16 cellular contexts compared by ENCODE assay signal in genomic region chr18:49008156-49008555, GRCh38. TPM values are rescaled to one million over a fixed set of nuclear protein-coding genes. Genes with fewer than 3 reads are reported as not detected.
DNase-seq lines count a peak whose midpoint lies in the region; ATAC-seq and TF ChIP-seq lines count a peak whose summit lies in the region.
"Had no signal": no experiment of that assay in that cellular context is flagged by ENCODE, and none has a peak within 500 bp of the region (broad histone marks: within the 10 kb centered on the region; RNA-seq: fewer than 3 reads in every experiment).

No MANE protein-coding gene starts in this region.

- dilution Hi-C loops in IMR-90 (cut with HindIII; ENCODE audit: low sequenced_read_pairs, unreplicated experiment): no loop called here

- no peak overlapping the region for H2BK15ac ChIP-seq in IMR-90 (ENCODE audit: low read depth, low read length)

- TF ChIP-seq RAD21 in IMR-90 (IDR thresholded peaks at IDR 0.05; ENCODE audit: low read length): no peak

- intact Hi-C loops in Right ventricle myocardium superior (cut with DNase I): no loop called here
- intact Hi-C loops in cardiac septum (cut with DNase I): no loop called here
- intact Hi-C loops in IMR-90 (cut with micrococcal nuclease): no loop called here
- intact Hi-C loops in right cardiac atrium (cut with DNase I): no loop called here
- intact Hi-C loops in spleen (cut with DNase I; ENCODE audit: low total_unique reads): no loop called here
- intact Hi-C loops in transverse colon (cut with DNase I; ENCODE audit: low total_unique reads): no loop called here

- no peak overlapping the region for H3K4me3 ChIP-seq in IMR-90 (ENCODE audit: insufficient read depth, low read depth, low read length)
- H3K4me3 ChIP-seq in right cardiac atrium (ENCODE audit: low read length): no peak overlapping the region
- no peak overlapping the region for H3K4me3 ChIP-seq in spleen
- H3K4me3 ChIP-seq in MM.1S (ENCODE audit: low read length): no peak overlapping the region
- no peak overlapping the region for H3K4me3 ChIP-seq in transverse colon
- H3K4me3 ChIP-seq: BLaER1, HAP-1 had no signal

- no peak for ATAC-seq in Right ventricle myocardium superior (ENCODE audit: poor library complexity)
- ATAC-seq in IMR-90 (ENCODE audit: low read depth): no peak
- ATAC-seq in right cardiac atrium: no peak

- in situ Hi-C loops in IMR-90 (cut with MboI; ENCODE audit: low sequenced_read_pairs) (no loop called here), transverse colon (cut with MboI; ENCODE audit: low pct_ligation_motif_present in 1 of 4, low pct_unique_long_range_greater_than_20kb in 1 of 4, low sequenced_read_pairs in 3 of 4) (no loop called here)

- no peaks in the 10 kb centered on the region for H3K9me2 ChIP-seq in MM.1S (replicated peaks; ENCODE audit: insufficient read depth, low read length)

- no peak overlapping the region for H4K5ac ChIP-seq in IMR-90 (ENCODE audit: low read depth, low read length)

- no peaks in the 10 kb centered on the region for H3K79me1 ChIP-seq in IMR-90 (ENCODE audit: low read depth in 1 of 2, low read length in 2 of 2)

- H4K20me1 ChIP-seq in IMR-90 (ENCODE audit: insufficient read depth, low read length) (no peaks in the 10 kb centered on the region), MM.1S (ENCODE audit: insufficient read depth, low read length) (no peaks in the 10 kb centered on the region)

- no peak overlapping the region for H2AK9ac ChIP-seq in IMR-90 (replicated peaks; ENCODE audit: low read depth, low read length, poor library complexity)

- TF ChIP-seq CTCF in IMR-90 (conservative IDR thresholded peaks at IDR 0.05; ENCODE audit: low read depth, low read length) (no peak), spleen (IDR thresholded peaks at IDR 0.05 in 8 of 11, conservative IDR thresholded peaks at IDR 0.05 in 3 of 11) (no peak), MM.1S (IDR thresholded peaks at IDR 0.05; ENCODE audit: low read length) (no peak), transverse colon (IDR thresholded peaks at IDR 0.05) (no peak)

- H3K4me2 ChIP-seq in IMR-90 (ENCODE audit: low read depth, low read length) (no peak overlapping the region), MM.1S (ENCODE audit: low read depth, low read length) (no peak overlapping the region)
- H3K4me2 ChIP-seq: BLaER1 had no signal

- no peak overlapping the region for H2AFZ ChIP-seq in IMR-90 (replicated peaks; ENCODE audit: low read length, poor library complexity)
- no peak overlapping the region for H2AFZ ChIP-seq in MM.1S (ENCODE audit: low read length)

- no peak overlapping the region for H3K27ac ChIP-seq in IMR-90 (ENCODE audit: insufficient read depth, low read length)
- no peak overlapping the region for H3K27ac ChIP-seq in right cardiac atrium (ENCODE audit: low read length)
- H3K27ac ChIP-seq in spleen: no peak overlapping the region
- no peak overlapping the region for H3K27ac ChIP-seq in MM.1S (ENCODE audit: low read length)
- H3K27ac ChIP-seq in transverse colon: no peak overlapping the region
- H3K27ac ChIP-seq: BLaER1 had no signal

- no peaks in the 10 kb centered on the region for H3F3A ChIP-seq in MM.1S (ENCODE audit: insufficient read depth, low read length)

- H3K79me2 ChIP-seq in MM.1S (ENCODE audit: low read length): no peaks in the 10 kb centered on the region

- H2AK5ac ChIP-seq in IMR-90 (ENCODE audit: low read depth, low read length): 0 out of 2 replicates have a peak overlapping the region, but pooled peaks have one; percentile 46

- H3K18ac ChIP-seq in IMR-90 (ENCODE audit: low read depth, low read length): no peak overlapping the region

- DNase-seq in Right ventricle myocardium superior (peak; percentile 24), cardiac septum (ENCODE audit: low spot score) (no peak), IMR-90 (no peak), right cardiac atrium (peak in 2 of 3 donors; percentile 1 to 42), spleen (peak; percentile 59), MM.1S (no peak), NCI-H82 treated with DMSO at 0.1 percent for 48 hours (lab: John Stamatoyannopoulos, UW; ENCODE audit: unreplicated experiment) (no peak), transverse colon (no peak)
- DNase-seq: 8988T, AML-193, Caco-2, DND-41, GDM1, GOT3 had no signal

- no CpG with 5 or more reads among the region's 7 CpGs for WGBS in IMR-90 (ENCODE audit: extremely low coverage in 2 of 2, insufficient read length in 1 of 2), 2 experiments
- 91% methylated on average over 7 of the region's 7 CpGs for WGBS in right cardiac atrium
- 82 to 98% (median 87%) methylated on average over 7 of the region's 7 CpGs for whole genome bisulfite sequencing in spleen, 5 donors
- WGBS in transverse colon (ENCODE audit: low coverage in 1 of 2), 2 donors: 88 to 100% methylated on average over 1 to 7 of the region's 7 CpGs

- H3K9ac ChIP-seq in IMR-90 (ENCODE audit: low read depth, low read length): no peak overlapping the region
- H3K9ac ChIP-seq in MM.1S (ENCODE audit: low read length): no peak overlapping the region
- H3K9ac ChIP-seq: BLaER1 had no signal

- H4K8ac ChIP-seq in IMR-90 (ENCODE audit: low read depth in 2 of 2, low read length in 2 of 2): no peak overlapping the region

- no peaks in the 10 kb centered on the region for H3K27me3 ChIP-seq in IMR-90 (ENCODE audit: control insufficient read depth, insufficient read depth, low read length)
- no peaks in the 10 kb centered on the region for H3K27me3 ChIP-seq in right cardiac atrium (ENCODE audit: control insufficient read depth, insufficient read depth)
- no peaks in the 10 kb centered on the region for H3K27me3 ChIP-seq in spleen (replicated peaks in 1 of 7)
- H3K27me3 ChIP-seq in MM.1S (replicated peaks; ENCODE audit: insufficient read depth, low read length): no peaks in the 10 kb centered on the region
- H3K27me3 ChIP-seq in transverse colon: no peaks in the 10 kb centered on the region
- H3K27me3 ChIP-seq: BLaER1 had no signal

- H3K4me1 ChIP-seq in IMR-90 (ENCODE audit: control insufficient read depth, insufficient read depth, low read length): peaks cover 6% of the 10 kb centered on the region
- H3K4me1 ChIP-seq in right cardiac atrium (ENCODE audit: control insufficient read depth, insufficient read depth, low read length): no peaks in the 10 kb centered on the region
- no peaks in the 10 kb centered on the region for H3K4me1 ChIP-seq in spleen
- no peaks in the 10 kb centered on the region for H3K4me1 ChIP-seq in MM.1S (ENCODE audit: low read length)
- H3K4me1 ChIP-seq in transverse colon: no peaks in the 10 kb centered on the region
- H3K4me1 ChIP-seq: Caco-2, HAP-1 had no signal

- no peak overlapping the region for H2BK20ac ChIP-seq in IMR-90 (ENCODE audit: low read depth, low read length)

- POLR2A ChIA-PET in IMR-90 (lab: Charles Lee; ENCODE audit: unreplicated experiment): no interaction called here

- H3K56ac ChIP-seq in IMR-90 (ENCODE audit: extremely low read depth, insufficient read depth, low read length): no peak overlapping the region

- H3K9me1 ChIP-seq in IMR-90 (ENCODE audit: insufficient read depth, low read length): 0 out of 2 replicates have a peak, but pooled peaks cover 4% of the 10 kb centered on the region

- no TSS peak for BruUV-seq in IMR-90 (replicated peaks; lab: Mats Ljungman, UMichigan)

- no peak overlapping the region for H3K4ac ChIP-seq in IMR-90 (ENCODE audit: low read depth, low read length)

- peak overlapping the region; percentile 38; the same call in 1 of the 2 replicates for H2BK120ac ChIP-seq in IMR-90 (ENCODE audit: low read depth, low read length)

- no peaks in the 10 kb centered on the region for H3K9me3 ChIP-seq in IMR-90 (ENCODE audit: control insufficient read depth, insufficient read depth, low read length)
- no peaks in the 10 kb centered on the region for H3K9me3 ChIP-seq in right cardiac atrium (ENCODE audit: control insufficient read depth, low read length)
- no peaks in the 10 kb centered on the region for H3K9me3 ChIP-seq in spleen
- no peaks in the 10 kb centered on the region for H3K9me3 ChIP-seq in MM.1S (replicated peaks; ENCODE audit: insufficient read depth, low read length)
- H3K9me3 ChIP-seq in transverse colon: no peaks in the 10 kb centered on the region
- H3K9me3 ChIP-seq: BLaER1, Caco-2, HAP-1 had no signal

- H4K91ac ChIP-seq in IMR-90 (ENCODE audit: insufficient read depth, low read depth, low read length): no peak overlapping the region

- no peak for TF ChIP-seq EP300 in transverse colon (IDR thresholded peaks at IDR 0.05; ENCODE audit: low read depth)

- H3K36me3 ChIP-seq in IMR-90 (ENCODE audit: control insufficient read depth, insufficient read depth, low read length) (no peaks in the 10 kb centered on the region), spleen (no peaks in the 10 kb centered on the region), MM.1S (replicated peaks; ENCODE audit: insufficient read depth, low read length) (no peaks in the 10 kb centered on the region), transverse colon (no peaks in the 10 kb centered on the region)
- H3K36me3 ChIP-seq: HAP-1 had no signal

- no peak overlapping the region for H2BK5ac ChIP-seq in IMR-90 (ENCODE audit: low read depth, low read length, poor library complexity, severe bottlenecking)

- CTCF ChIA-PET in IMR-90 (lab: Yijun Ruan, JAX): no interaction called here

- no peak overlapping the region for H3K14ac ChIP-seq in IMR-90 (replicated peaks; ENCODE audit: low read depth, low read length)

- TF ChIP-seq POLR2A in IMR-90 (IDR thresholded peaks at IDR 0.05; ENCODE audit: low read depth, low read length) (no peak), spleen (IDR thresholded peaks at IDR 0.05) (no peak), transverse colon (IDR thresholded peaks at IDR 0.05) (no peak)

- H3K23ac ChIP-seq in IMR-90 (ENCODE audit: low read depth, low read length): no peak overlapping the region

TF ChIP-seq in IMR-90, 13 proteins besides CTCF, POLR2A, EP300 and RAD21:
- no peak for TF ChIP-seq CEBPB (IDR thresholded peaks at IDR 0.05; ENCODE audit: low read depth, low read length)
- TF ChIP-seq USF2 (IDR thresholded peaks at IDR 0.05; ENCODE audit: low read depth, low read length): no peak

RNA-seq across cellular contexts. Expression of gene SMAD7, which starts 57.4 kb away (rescaled TPM):
- 14.0 TPM for total RNA-seq in Right ventricle myocardium superior
- 42.4 TPM for total RNA-seq in cardiac septum
- 13.3 and 15.8 TPM in 2 replicates for total RNA-seq in IMR-90 (2012; rRNA removed)
- 17.6 and 17.9 TPM in 2 replicates for polyA plus RNA-seq in IMR-90 (2012; rRNA removed)
- 8.3 and 14.6 TPM in 2 replicates for polyA plus RNA-seq in IMR-90 (2012; cell fraction: cytosol; rRNA removed)
- 22.6 and 22.9 TPM in 2 replicates for polyA plus RNA-seq in IMR-90 (2012; cell fraction: nucleus; rRNA removed; ENCODE audit: low replicate concordance)
- 10 to 100 TPM; 66.3 to 97.6 (median 94.3) TPM for total RNA-seq in right cardiac atrium
- polyA plus RNA-seq in right cardiac atrium: 34.8 TPM
- 10 to 100 TPM; 14.3 to 21.2 (median 16.2) TPM for total RNA-seq in spleen
- 1 to 10 TPM; 2.5 to 5.4 (median 4.6) TPM for polyA plus RNA-seq in spleen
- total RNA-seq in transverse colon: 100 to 1,000 TPM in 1 of 4 donors, 10 to 100 TPM in 3; 76.0 to 199 (median 77.1) TPM

Comparison
In these comparisons a context has a peak if more than half of its experiments do, and no peak if none do; other contexts are left out.
1. DNase-seq: peak in Right ventricle myocardium superior (single experiment), right cardiac atrium (2 of 3) and spleen (single experiment); none in cardiac septum (single experiment), IMR-90 (single experiment), MM.1S (single experiment), NCI-H82 treated with DMSO at 0.1 percent for 48 hours (single experiment) and transverse colon (single experiment).